ENCODE assay signal across 9 cellular contexts in the genomic region with DNA sequence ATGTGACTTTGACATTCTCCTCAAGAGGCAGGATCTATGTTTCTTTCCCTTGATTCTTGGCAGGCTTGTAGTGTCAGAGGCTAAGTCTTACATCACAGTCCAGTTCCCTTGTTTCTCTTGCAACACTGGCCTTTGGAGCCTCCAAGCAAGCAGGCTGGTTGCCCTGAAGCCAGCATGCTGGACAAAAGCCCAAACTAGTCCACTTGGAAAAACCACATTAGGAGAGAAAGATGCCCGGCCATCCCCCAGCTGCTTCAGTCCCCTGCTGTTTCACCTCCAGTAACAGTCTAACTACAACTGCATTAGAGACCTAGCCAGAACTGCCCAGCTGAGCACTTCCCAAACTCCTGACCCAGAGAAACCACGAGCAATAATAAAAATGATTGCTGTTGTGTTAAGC.
DNase-seq lines count a peak whose midpoint lies in the region; ATAC-seq, FAIRE-seq and TF ChIP-seq lines count a peak whose summit lies in the region.
"Had no signal": no experiment of that assay in that cellular context is flagged by ENCODE, and none has a peak within 500 bp of the region (broad histone marks: within the 10 kb centered on the region; RNA-seq: fewer than 3 reads in every experiment).

No MANE protein-coding gene starts in this region.

- H4K20me1 ChIP-seq in astrocyte (ENCODE audit: insufficient read depth, low read length): no peaks in the 10 kb centered on the region

- no peaks in the 10 kb centered on the region for H3K27me3 Mint-ChIP-seq in astrocyte (ENCODE audit: low read depth, unreplicated experiment)
- no peaks in the 10 kb centered on the region for H3K27me3 Mint-ChIP-seq in activated T-helper 1 cell treated with anti-CD3 and anti-CD28 coated beads, Interleukin-12 subunit alpha, Interleukin-12 subunit beta, Interleukin-2, Interleukin-4 antibody, amounts not matched to agents 30 ng/mL and 10 ng/mL and 1 ng/mL, durations not matched to agents 14 hours and 24 hours and 36 hours (ENCODE audit: insufficient read depth)
- H3K27me3 Mint-ChIP-seq: naive B cell had no signal

- H3K27ac ChIP-seq in astrocyte (ENCODE audit: low read depth, low read length): no peak overlapping the region

- peaks cover 13% of the 10 kb centered on the region for H3K36me3 Mint-ChIP-seq in astrocyte (ENCODE audit: low read depth, unreplicated experiment)
- H3K36me3 Mint-ChIP-seq in activated T-helper 1 cell treated with anti-CD3 and anti-CD28 coated beads, Interleukin-12 subunit alpha, Interleukin-12 subunit beta, Interleukin-2, Interleukin-4 antibody, amounts not matched to agents 30 ng/mL and 10 ng/mL and 1 ng/mL, durations not matched to agents 14 hours and 24 hours and 36 hours (ENCODE audit: low read depth): no peaks in the 10 kb centered on the region
- H3K36me3 Mint-ChIP-seq: naive B cell had no signal

- no peak for ATAC-seq in HG03045 (IDR thresholded peaks at IDR 0.05; ENCODE audit: unreplicated experiment)

- H3K36me3 ChIP-seq in astrocyte (ENCODE audit: insufficient read depth, low read length) (no peaks in the 10 kb centered on the region), skeletal muscle satellite cell (ENCODE audit: insufficient read depth, low read length) (no peaks in the 10 kb centered on the region)

- no peak for TF ChIP-seq CTCF in astrocyte (IDR thresholded peaks at IDR 0.05; ENCODE audit: insufficient read depth, low read depth, low read length)

- H3K4me2 ChIP-seq in astrocyte (ENCODE audit: low read length) (no peak overlapping the region), skeletal muscle satellite cell (ENCODE audit: low read length) (peak overlapping the region; percentile 38)

- H3K4me3 Mint-ChIP-seq in astrocyte (ENCODE audit: unreplicated experiment): no peak overlapping the region
- H3K4me3 Mint-ChIP-seq in activated T-helper 1 cell treated with anti-CD3 and anti-CD28 coated beads, Interleukin-12 subunit alpha, Interleukin-12 subunit beta, Interleukin-2, Interleukin-4 antibody, amounts not matched to agents 30 ng/mL and 10 ng/mL and 1 ng/mL, durations not matched to agents 14 hours and 24 hours and 36 hours: no peak overlapping the region
- H3K4me3 Mint-ChIP-seq: naive B cell had no signal

- no peak overlapping the region for H3K4me3 ChIP-seq in astrocyte (ENCODE audit: insufficient read depth, low read depth, low read length)
- no peak overlapping the region for H3K4me3 ChIP-seq in skeletal muscle satellite cell (ENCODE audit: low read length)

- no peaks in the 10 kb centered on the region for H3K9me3 ChIP-seq in astrocyte (ENCODE audit: insufficient read depth, low read depth, low read length)
- no peaks in the 10 kb centered on the region for H3K9me3 ChIP-seq in skeletal muscle satellite cell (replicated peaks; ENCODE audit: low read length)

- DNase-seq in GOT3 (lab: John Stamatoyannopoulos, UW) (peak; percentile 36), astrocyte (ENCODE audit: low read depth) (peak; percentile 83), hepatic stellate cell (ENCODE audit: low spot score) (peak; percentile 20), GF-D8 (lab: John Stamatoyannopoulos, UW) (no peak), NCI-H526 (lab: John Stamatoyannopoulos, UW) (no peak)
- DNase-seq in activated T-helper 1 cell treated with anti-CD3 and anti-CD28 coated beads, Interleukin-12 subunit alpha, Interleukin-12 subunit beta, Interleukin-2, Interleukin-4 antibody, amounts not matched to agents 30 ng/mL and 10 ng/mL and 1 ng/mL, durations not matched to agents 14 hours and 24 hours and 36 hours (ENCODE audit: low spot score): no peak
- DNase-seq: naive B cell had no signal

- H3K9ac ChIP-seq in astrocyte (ENCODE audit: low read length) (no peak overlapping the region), skeletal muscle satellite cell (ENCODE audit: low read depth, low read length) (no peak overlapping the region)

- H3K4me1 ChIP-seq in astrocyte (ENCODE audit: insufficient read depth, low read length) (no peaks in the 10 kb centered on the region), skeletal muscle satellite cell (ENCODE audit: control insufficient read depth, insufficient read depth, low read length) (peaks cover 30% of the 10 kb centered on the region)

- H3K27ac Mint-ChIP-seq in astrocyte (ENCODE audit: unreplicated experiment): no peak overlapping the region
- no peak overlapping the region for H3K27ac Mint-ChIP-seq in activated T-helper 1 cell treated with anti-CD3 and anti-CD28 coated beads, Interleukin-12 subunit alpha, Interleukin-12 subunit beta, Interleukin-2, Interleukin-4 antibody, amounts not matched to agents 30 ng/mL and 10 ng/mL and 1 ng/mL, durations not matched to agents 14 hours and 24 hours and 36 hours

- H3K27me3 ChIP-seq in astrocyte (ENCODE audit: insufficient read depth, low read length) (no peaks in the 10 kb centered on the region), skeletal muscle satellite cell (ENCODE audit: control insufficient read depth, insufficient read depth, low read length) (no peaks in the 10 kb centered on the region)

- intact Hi-C loops in activated T-helper 1 cell treated with anti-CD3 and anti-CD28 coated beads, Interleukin-12 subunit alpha, Interleukin-12 subunit beta, Interleukin-2, Interleukin-4 antibody, amounts not matched to agents 30 ng/mL and 10 ng/mL and 1 ng/mL, durations not matched to agents 14 hours and 24 hours and 36 hours (cut with micrococcal nuclease): no loop called here

- no peak overlapping the region for H2AFZ ChIP-seq in astrocyte (ENCODE audit: low read depth, low read length)

- peaks cover 11% of the 10 kb centered on the region for H3K4me1 Mint-ChIP-seq in astrocyte (ENCODE audit: low read depth, unreplicated experiment)
- H3K4me1 Mint-ChIP-seq in activated T-helper 1 cell treated with anti-CD3 and anti-CD28 coated beads, Interleukin-12 subunit alpha, Interleukin-12 subunit beta, Interleukin-2, Interleukin-4 antibody, amounts not matched to agents 30 ng/mL and 10 ng/mL and 1 ng/mL, durations not matched to agents 14 hours and 24 hours and 36 hours (ENCODE audit: low read depth): no peaks in the 10 kb centered on the region
- H3K4me1 Mint-ChIP-seq: naive B cell had no signal

- FAIRE-seq in astrocyte (lab: Jason Lieb, UNC): no peak

- peaks cover 4% of the 10 kb centered on the region for H3K9me3 Mint-ChIP-seq in astrocyte (ENCODE audit: unreplicated experiment)
- H3K9me3 Mint-ChIP-seq in activated T-helper 1 cell treated with anti-CD3 and anti-CD28 coated beads, Interleukin-12 subunit alpha, Interleukin-12 subunit beta, Interleukin-2, Interleukin-4 antibody, amounts not matched to agents 30 ng/mL and 10 ng/mL and 1 ng/mL, durations not matched to agents 14 hours and 24 hours and 36 hours: no peaks in the 10 kb centered on the region
- H3K9me3 Mint-ChIP-seq: naive B cell had no signal

- no peaks in the 10 kb centered on the region for H3K79me2 ChIP-seq in astrocyte (ENCODE audit: insufficient read depth, low read length)

Comparison
In these comparisons a context has a peak if more than half of its experiments do, and no peak if none do; other contexts are left out.
1. DNase-seq: peak in GOT3 (single experiment), astrocyte (single experiment) and hepatic stellate cell (single experiment); none in GF-D8 (single experiment), NCI-H526 (0 of 2) and activated T-helper 1 cell treated with anti-CD3 and anti-CD28 coated beads, Interleukin-12 subunit alpha, Interleukin-12 subunit beta, Interleukin-2, Interleukin-4 antibody, amounts not matched to agents 30 ng/mL and 10 ng/mL and 1 ng/mL, durations not matched to agents 14 hours and 24 hours and 36 hours (single experiment).